In genomic region chr3:65538101-65538500, GRCh38 we compare ENCODE assay signal across 34 cellular contexts.
"Had no signal": no experiment of that assay in that cellular context is flagged by ENCODE, and none has a peak within 500 bp of the region (broad histone marks: within the 10 kb centered on the region; RNA-seq: fewer than 3 reads in every experiment).

No MANE protein-coding gene starts in this region.

- H3K4me3 ChIP-seq: body of pancreas, breast epithelium, MG63, Peyer's patch, SJSA1 had no signal

- DNase-seq: activated CD4-positive, alpha-beta T cell treated with anti-CD3 and anti-CD28 coated beads for 1 hour; activated CD4-positive, alpha-beta T cell treated with anti-CD3 and anti-CD28 coated beads, Interleukin-2, amount 10 ng/mL, durations not matched to agents 24 days and 14 days; activated CD4-positive, alpha-beta T cell treated with anti-CD3 and anti-CD28 coated beads, Interleukin-2, amount 50 U/mL, for 4 hours; activated CD4-positive, CD25-positive, alpha-beta regulatory T cell; activated CD8-positive, alpha-beta T cell treated with anti-CD3 and anti-CD28 coated beads for 36 hours; activated effector memory CD4-positive, alpha-beta T cell treated with anti-CD3 and anti-CD28 coated beads, Interleukin-2, amount 50 U/mL, for 16 hours; activated naive CD4-positive, alpha-beta T cell; activated naive CD4-positive, alpha-beta T cell treated with anti-CD3 and anti-CD28 coated beads, Interleukin-2, amount 50 U/mL, for 16 hours; activated naive CD8-positive, alpha-beta T cell treated with anti-CD3 and anti-CD28 coated beads for 36 hours; activated T-cell treated with anti-CD3 and anti-CD28 coated beads, Interleukin-2, amount 50 U/mL, for 1 hour; activated T-cell treated with anti-CD3 and anti-CD28 coated beads, Interleukin-2, amount 50 U/mL, for 72 hours; body of pancreas; cerebellar nuclear complex; Karpas-422; MG63; NCI-H1048; NCI-H1105 treated with DMSO at 0.1 percent for 48 hours; NCI-H1436; NCI-H1694; NCI-H1930; NCI-H2081 treated with DMSO at 0.1 percent for 48 hours; NCI-H510A; NCI-H526; NCI-H748 treated with DMSO at 0.1 percent for 48 hours; NK-92 treated with Interleukin-12 subunit alpha and Interleukin-12 subunit beta, amount 100 ng/mL, for 24 hours; PC-3; Peyer's patch; RPMI8226; SHP77 treated with DMSO at 0.1 percent for 48 hours; T1000; WERI-Rb-1 had no signal

- H3K36me3 ChIP-seq: breast epithelium, MG63, Peyer's patch, SJSA1, WERI-Rb-1 had no signal

- H3K27me3 ChIP-seq: body of pancreas, breast epithelium, MG63, Peyer's patch, SJSA1 had no signal

- H3K4me1 ChIP-seq: body of pancreas, breast epithelium, Peyer's patch had no signal

- ATAC-seq: activated CD8-positive, alpha-beta T cell treated with anti-CD3 and anti-CD28 coated beads for 36 hours; activated T-cell treated with anti-CD3 and anti-CD28 coated beads, Interleukin-2, amount 50 U/mL, for 72 hours; activated T-helper 17 cell treated with anti-CD3 and anti-CD28 coated beads, Interleukin-2, amount 50 U/mL, for 72 hours; body of pancreas; PC-3 had no signal

- H3K9me3 ChIP-seq: body of pancreas, breast epithelium, MG63, Peyer's patch had no signal

- H3K27ac ChIP-seq: body of pancreas, breast epithelium, Peyer's patch, SJSA1, WERI-Rb-1 had no signal
